In genomic region chr22:46934172-46934745, GRCh38 we compare ENCODE assay signal across 15 cellular contexts.
DNase-seq lines count a peak whose midpoint lies in the region; ATAC-seq, FAIRE-seq and TF ChIP-seq lines count a peak whose summit lies in the region.
"Had no signal": no experiment of that assay in that cellular context is flagged by ENCODE, and none has a peak within 500 bp of the region (broad histone marks: within the 10 kb centered on the region; RNA-seq: fewer than 3 reads in every experiment).

No MANE protein-coding gene starts in this region.

- H3K27ac ChIP-seq in A549 (peak overlapping the region; percentile 55 to 81; a peak in 5 of 6 replicates), HEK293 (ENCODE audit: extremely low read depth, low read depth, low read length) (no peak overlapping the region)
- H3K27ac ChIP-seq: HL-60 had no signal

- H3K4me1 Mint-ChIP-seq in brain (peaks cover 33% of the 10 kb centered on the region), memory B cell (peaks cover 17% of the 10 kb centered on the region)

- peaks cover 42% of the 10 kb centered on the region for H3K36me3 Mint-ChIP-seq in brain
- H3K36me3 Mint-ChIP-seq in memory B cell: peaks cover 22% of the 10 kb centered on the region

- DNase-seq in A549 (ENCODE audit: low read depth in 1 of 2, low spot score in 1 of 2) (no peak), memory B cell (ENCODE audit: low spot score in 2 of 2) (no peak), HCEC 1CT (no peak), EL (no peak), NCI-H2107 treated with DMSO at 0.1 percent for 48 hours (lab: John Stamatoyannopoulos, UW; ENCODE audit: unreplicated experiment) (no peak)
- DNase-seq: activated CD4-positive, alpha-beta T cell treated with anti-CD3 and anti-CD28 coated beads, Interleukin-2, amount 10 ng/mL, durations not matched to agents 24 days and 14 days; activated gamma-delta T cell; BE2C; retina had no signal

- peak overlapping the region; percentile 75 for H3K4me2 ChIP-seq in A549

- TF ChIP-seq CTCF in A549 (IDR thresholded peaks at IDR 0.05) (no peak), HEK293 (tag by site-specific recombination; IDR thresholded peaks at IDR 0.05) (no peak), brain (conservative IDR thresholded peaks at IDR 0.05) (no peak)

- H3K27me3 Mint-ChIP-seq in brain: no peaks in the 10 kb centered on the region
- no peaks in the 10 kb centered on the region for H3K27me3 Mint-ChIP-seq in memory B cell
- H3K27me3 Mint-ChIP-seq: activated CD4-positive, alpha-beta T cell treated with anti-CD3 and anti-CD28 coated beads, Interleukin-2, amount 10 ng/mL, durations not matched to agents 24 days and 14 days; T-cell had no signal

- H3K4me3 Mint-ChIP-seq in brain (no peak overlapping the region), memory B cell (no peak overlapping the region)
- H3K4me3 Mint-ChIP-seq: activated CD4-positive, alpha-beta T cell treated with anti-CD3 and anti-CD28 coated beads, Interleukin-2, amount 10 ng/mL, durations not matched to agents 24 days and 14 days; T-cell had no signal

- H3K9me3 Mint-ChIP-seq in brain: no peaks in the 10 kb centered on the region
- H3K9me3 Mint-ChIP-seq in memory B cell: no peaks in the 10 kb centered on the region
- H3K9me3 Mint-ChIP-seq: activated CD4-positive, alpha-beta T cell treated with anti-CD3 and anti-CD28 coated beads, Interleukin-2, amount 10 ng/mL, durations not matched to agents 24 days and 14 days; T-cell had no signal

- CTCF ChIA-PET in A549 (lab: Yijun Ruan, JAX) (interaction anchor here (1.2 kb wide), 1 partner anchor 12 kb away, joined by 3 read pairs; no protein-coding TSS in a partner anchor), HEK293 (lab: Yijun Ruan, JAX) (interaction anchor here (1.5 kb wide), 1 partner anchor 130 kb away, joined by 4 read pairs; no protein-coding TSS in a partner anchor)

- no peaks in the 10 kb centered on the region for H3K9me3 ChIP-seq in A549
- H3K9me3 ChIP-seq in HEK293 (ENCODE audit: control insufficient read depth, insufficient read depth, low read depth, low read length): no peaks in the 10 kb centered on the region
- H3K9me3 ChIP-seq: BE2C, mucosa of descending colon had no signal

- H3K27ac Mint-ChIP-seq in brain: peak overlapping the region in 3 of 5 experiments; percentile 66 to 85 (median 84)
- H3K27ac Mint-ChIP-seq in memory B cell: peak overlapping the region; percentile 40
- H3K27ac Mint-ChIP-seq: activated CD4-positive, alpha-beta T cell treated with anti-CD3 and anti-CD28 coated beads, Interleukin-2, amount 10 ng/mL, durations not matched to agents 24 days and 14 days; T-cell had no signal

- peaks cover 0 to 3% of the 10 kb centered on the region in 2 experiments; a peak in 1 of 3 replicates for H3K36me3 ChIP-seq in HEK293 (ENCODE audit: control insufficient read depth in 2 of 2, insufficient read depth in 1 of 2, low read length in 2 of 2)
- H3K36me3 ChIP-seq: BE2C had no signal

- no peak for TF ChIP-seq EP300 in A549 (IDR thresholded peaks at IDR 0.05)

- ATAC-seq in A549 (peak in 1 of 2 experiments; percentile 40; a peak in 2 of 6 replicates), memory B cell (ENCODE audit: low read depth) (no peak), GM19328 (IDR thresholded peaks at IDR 0.05; ENCODE audit: unreplicated experiment) (no peak)
- ATAC-seq: T-cell had no signal

- 95% methylated on average over 11 of the region's 14 CpGs for WGBS in A549 (ENCODE audit: missing lambda C conversion rate)

- no peak for TF ChIP-seq POLR2A in A549 (IDR thresholded peaks at IDR 0.05; ENCODE audit: low read length)

- POLR2A ChIA-PET in A549 (lab: Yijun Ruan, JAX): no interaction called here
- POLR2A ChIA-PET in HEK293 (lab: Yijun Ruan, JAX): no interaction called here

- H3K4me3 ChIP-seq in A549 (no peak overlapping the region), HEK293 (ENCODE audit: low read depth, low read length) (no peak overlapping the region)
- H3K4me3 ChIP-seq: mucosa of descending colon had no signal

- H3K4me1 ChIP-seq in A549 (peaks cover 21% of the 10 kb centered on the region), HEK293 (ENCODE audit: control insufficient read depth, insufficient read depth, low read length) (no peaks in the 10 kb centered on the region)

- FAIRE-seq in A549 (lab: Jason Lieb, UNC): no peak

- no peak for TF ChIP-seq RAD21 in A549 (conservative IDR thresholded peaks at IDR 0.05 in 1 of 2, IDR thresholded peaks at IDR 0.05 in 1 of 2)

TF ChIP-seq in A549, 52 proteins besides CTCF, POLR2A, EP300 and RAD21:
- TF ChIP-seq NR3C1 (IDR thresholded peaks at IDR 0.05): no peak
- TF ChIP-seq HEYL (CRISPR knock-in tag; IDR thresholded peaks at IDR 0.05): no peak
- TF ChIP-seq ZC3H11A (IDR thresholded peaks at IDR 0.05): no peak
- no peak for TF ChIP-seq CBX8 (IDR thresholded peaks at IDR 0.05)
- no peak for TF ChIP-seq FOSL2 (IDR thresholded peaks at IDR 0.05)
- no peak for TF ChIP-seq FOSL2 (CRISPR knock-in tag; IDR thresholded peaks at IDR 0.05)
- TF ChIP-seq EHMT2 (IDR thresholded peaks at IDR 0.05; ENCODE audit: low read depth): no peak
- no peak for TF ChIP-seq HDAC2 (IDR thresholded peaks at IDR 0.05)
- TF ChIP-seq EHF (CRISPR knock-in tag; IDR thresholded peaks at IDR 0.05): no peak
- TF ChIP-seq ELK1 (IDR thresholded peaks at IDR 0.05; ENCODE audit: low read depth, low read length): no peak

TF ChIP-seq in HEK293, 187 proteins besides CTCF, POLR2A, EP300 and RAD21:
- 0 out of 2 replicates have a peak, but pooled peaks have one; percentile 4 for TF ChIP-seq EGR2 (tag by site-specific recombination; IDR thresholded peaks at IDR 0.05; ENCODE audit: low read depth)
- no peak for TF ChIP-seq ZNF670 (tag by site-specific recombination; IDR thresholded peaks at IDR 0.05; ENCODE audit: low read depth)
